Comparison of ENCODE assay signal across 9 cellular contexts in the genomic region with DNA sequence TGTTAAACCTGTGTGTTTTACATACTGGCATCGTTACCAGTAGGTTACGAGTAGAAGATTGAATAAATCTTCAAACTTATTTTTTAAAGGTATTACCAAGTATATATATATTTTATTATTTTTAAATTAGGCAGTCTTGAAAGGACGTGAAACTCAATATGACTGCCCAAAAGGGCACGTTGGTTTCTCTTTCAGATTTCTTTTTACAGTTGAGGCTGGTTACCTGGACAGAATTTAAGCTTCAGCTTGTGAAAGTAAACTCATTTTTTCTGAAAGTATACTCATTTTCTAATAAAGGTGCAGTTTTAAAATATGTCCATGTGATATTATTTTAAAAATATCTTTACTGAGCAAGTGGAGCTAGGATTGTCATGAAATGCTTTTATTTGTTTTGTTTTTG. TPM values are rescaled to one million over a fixed set of nuclear protein-coding genes. Genes with fewer than 3 reads are reported as not detected.
DNase-seq lines count a peak whose midpoint lies in the region; ATAC-seq, FAIRE-seq and TF ChIP-seq lines count a peak whose summit lies in the region.
"Had no signal": no experiment of that assay in that cellular context is flagged by ENCODE, and none has a peak within 500 bp of the region (broad histone marks: within the 10 kb centered on the region; RNA-seq: fewer than 3 reads in every experiment).

No MANE protein-coding gene starts in this region.

- H3K4me3 ChIP-seq in GM12878: peak overlapping the region; percentile 73
- peak overlapping the region; percentile 88 for H3K4me3 ChIP-seq in lower lobe of right lung
- peak overlapping the region; percentile 80 for H3K4me3 ChIP-seq in upper lobe of right lung

- peaks cover 8% of the 10 kb centered on the region for H3K36me3 Mint-ChIP-seq in activated naive CD4-positive, alpha-beta T cell treated with anti-CD3 and anti-CD28 coated beads, Interleukin-2, amount 50 U/mL, for 24 hours

- intact Hi-C loops in GM12878 (cut with micrococcal nuclease; ENCODE audit: unreplicated experiment) (no loop called here), lower lobe of right lung (cut with DNase I) (no loop called here), upper lobe of right lung (cut with DNase I) (no loop called here)

- no peak for TF ChIP-seq RAD21 in GM12878 (IDR thresholded peaks at IDR 0.05; ENCODE audit: insufficient read depth, low read depth, low read length)

- RAD21 ChIA-PET in GM12878 (lab: Charles Lee; ENCODE audit: unreplicated experiment): interaction anchor here (1.0 to 4.0 kb wide), 4 partner anchors 17 to 800 kb away, joined by 3 to 26 read pairs (median 3); a partner anchor contains a TSS

- CTCF ChIA-PET in GM12878 (lab: Yijun Ruan, JAX): interaction anchor here (0.8 to 4.9 kb wide), 4 partner anchors 15 to 506 kb away, joined by 3 to 39 read pairs (median 6); a partner anchor contains a TSS

- POLR2A ChIA-PET in GM12878 (lab: Charles Lee): interaction anchor here (0.5 to 2.4 kb wide), 2 partner anchors 48 to 65 kb away, joined by 3 to 7 read pairs; a partner anchor contains a TSS

- 0% methylated on average over 4 of the region's 4 CpGs for WGBS in GM12878 (ENCODE audit: insufficient coverage, insufficient replicate concordance, low lambda C conversion rate, missing lambda C conversion rate)

- no peaks in the 10 kb centered on the region for H3K27me3 Mint-ChIP-seq in activated naive CD4-positive, alpha-beta T cell treated with anti-CD3 and anti-CD28 coated beads, Interleukin-2, amount 50 U/mL, for 24 hours

- H2AFZ ChIP-seq in GM12878 (ENCODE audit: control insufficient read depth, low read depth, low read length): no peak overlapping the region

- H3K27ac Mint-ChIP-seq in activated naive CD4-positive, alpha-beta T cell treated with anti-CD3 and anti-CD28 coated beads, Interleukin-2, amount 50 U/mL, for 24 hours: peak overlapping the region; percentile 95

- H3K36me3 ChIP-seq in GM12878 (ENCODE audit: control insufficient read depth in 2 of 2, insufficient read depth in 2 of 2, low read length in 1 of 2) (0 out of 4 replicates have a peak, but pooled peaks cover 0 to 6% of the 10 kb centered on the region in 2 experiments), lower lobe of right lung (peaks cover 21% of the 10 kb centered on the region), upper lobe of right lung (peaks cover 16% of the 10 kb centered on the region)

- ATAC-seq in GM12878 (no peak), lower lobe of right lung (no peak), upper lobe of right lung (no peak)

- in situ Hi-C loops in GM12878 (cut with MboI): no loop called here

- no TSS peak for BruUV-seq in GM12878 (replicated peaks; lab: Mats Ljungman, UMichigan)

- peaks cover 66% of the 10 kb centered on the region for H3K79me2 ChIP-seq in GM12878 (ENCODE audit: control insufficient read depth, insufficient read depth, low read length)

- H3K4me1 ChIP-seq in GM12878 (ENCODE audit: control insufficient read depth, insufficient read depth, low read length) (peaks cover 15% of the 10 kb centered on the region), lower lobe of right lung (peaks cover 42% of the 10 kb centered on the region), upper lobe of right lung (peaks cover 35% of the 10 kb centered on the region)

- H4K20me1 ChIP-seq in GM12878 (ENCODE audit: control insufficient read depth, insufficient read depth): no peaks in the 10 kb centered on the region; the same call in 1 of the 2 replicates

- DNase-seq in activated naive CD4-positive, alpha-beta T cell treated with Interleukin-2 at 50 U/mL for 16 hours: no peak
- no peak for DNase-seq in GM12878 (ENCODE audit: low read depth, low spot score)
- no peak for DNase-seq in lower lobe of right lung
- DNase-seq in upper lobe of right lung: no peak
- DNase-seq in NCI-H2227 treated with DMSO at 0.1 percent for 48 hours (lab: John Stamatoyannopoulos, UW): no peak
- DNase-seq in NK-92 (lab: John Stamatoyannopoulos, UW; ENCODE audit: unreplicated experiment): no peak
- no peak for DNase-seq in SKM-1 (lab: John Stamatoyannopoulos, UW; ENCODE audit: unreplicated experiment)
- DNase-seq: effector CD8-positive, alpha-beta T cell had no signal

- H3K4me3 Mint-ChIP-seq in activated naive CD4-positive, alpha-beta T cell treated with anti-CD3 and anti-CD28 coated beads, Interleukin-2, amount 50 U/mL, for 24 hours: peak overlapping the region; percentile 98

- no peak for TF ChIP-seq CTCF in GM12878 (IDR thresholded peaks at IDR 0.05 in 2 of 3, conservative IDR thresholded peaks at IDR 0.05 in 1 of 3; ENCODE audit: control insufficient read depth in 2 of 3, extremely low read depth in 1 of 3, insufficient read depth in 1 of 3, low read depth in 3 of 3, low read length in 3 of 3)
- no peak for TF ChIP-seq CTCF in lower lobe of right lung (IDR thresholded peaks at IDR 0.05)
- no peak for TF ChIP-seq CTCF in upper lobe of right lung (IDR thresholded peaks at IDR 0.05)

- H3K4me2 ChIP-seq in GM12878 (ENCODE audit: control insufficient read depth, insufficient read depth): peak overlapping the region; percentile 96

- no peak for TF ChIP-seq POLR2A in GM12878 (IDR thresholded peaks at IDR 0.05; ENCODE audit: low read depth, low read length)

- no peaks in the 10 kb centered on the region for H3K27me3 ChIP-seq in GM12878 (replicated peaks in 1 of 2; ENCODE audit: control insufficient read depth in 2 of 2, insufficient read depth in 2 of 2, low read length in 1 of 2)
- H3K27me3 ChIP-seq in lower lobe of right lung (ENCODE audit: low read depth): no peaks in the 10 kb centered on the region
- no peaks in the 10 kb centered on the region for H3K27me3 ChIP-seq in upper lobe of right lung

- H3K9ac ChIP-seq in GM12878 (ENCODE audit: control insufficient read depth, insufficient read depth, low read length): peak overlapping the region; percentile 77

- no peaks in the 10 kb centered on the region for H3K9me3 ChIP-seq in GM12878 (replicated peaks; ENCODE audit: control insufficient read depth, insufficient read depth, low read length)
- no peaks in the 10 kb centered on the region for H3K9me3 ChIP-seq in lower lobe of right lung
- H3K9me3 ChIP-seq in upper lobe of right lung: no peaks in the 10 kb centered on the region

- peaks cover 22% of the 10 kb centered on the region for H3K4me1 Mint-ChIP-seq in activated naive CD4-positive, alpha-beta T cell treated with anti-CD3 and anti-CD28 coated beads, Interleukin-2, amount 50 U/mL, for 24 hours

- SMC1A ChIA-PET in GM12878 (lab: Charles Lee; ENCODE audit: uncharacterized antibody, unreplicated experiment): interaction anchor here (1.0 to 3.7 kb wide), 8 partner anchors 24 to 823 kb away, joined by 3 to 28 read pairs (median 3); a partner anchor contains a TSS

- H3K27ac ChIP-seq in GM12878 (ENCODE audit: control insufficient read depth, insufficient read depth): peak overlapping the region; percentile 84
- peak overlapping the region; percentile 100 for H3K27ac ChIP-seq in lower lobe of right lung
- H3K27ac ChIP-seq in upper lobe of right lung: peak overlapping the region; percentile 99

- no peaks in the 10 kb centered on the region for H3K9me3 Mint-ChIP-seq in activated naive CD4-positive, alpha-beta T cell treated with anti-CD3 and anti-CD28 coated beads, Interleukin-2, amount 50 U/mL, for 24 hours

- no peak for FAIRE-seq in GM12878 (lab: Jason Lieb, UNC)

- TF ChIP-seq EP300 in GM12878 (IDR thresholded peaks at IDR 0.05; ENCODE audit: borderline replicate concordance in 1 of 2, control insufficient read depth in 1 of 2, low read depth in 2 of 2, low read length in 2 of 2): no peak

TF ChIP-seq in GM12878, 131 proteins besides CTCF, POLR2A, EP300 and RAD21 (continues in another document):
- no peak for TF ChIP-seq KLF5 (IDR thresholded peaks at IDR 0.05; ENCODE audit: partially characterized antibody)
- TF ChIP-seq SIN3A (IDR thresholded peaks at IDR 0.05; ENCODE audit: low read depth, low read length): peak; percentile 43; the same call in 1 of the 2 replicates

RNA-seq across cellular contexts. Expression of a gene that starts 1.7 kb away (rescaled TPM):
- 136 and 143 TPM in 2 replicates for total RNA-seq in GM12878 (2013; cell fraction: nucleolus; rRNA removed)
- total RNA-seq in GM12878 (2014; rRNA removed) (108 and 129 TPM in 2 replicates), GM12878 (2014; rRNA removed; fragmentation: Illumina TruSeq; extraction: Trizol) (105 and 112 TPM in 2 replicates), GM12878 (2021) (86.3 and 90.5 TPM in 2 replicates), lower lobe of right lung (93.2 TPM), upper lobe of right lung (96.4 TPM)
- 74.2 TPM for polyA plus RNA-seq in GM12878 (2011; ENCODE audit: low read depth)
- polyA plus RNA-seq in GM12878 (2011; rRNA removed) (184 and 192 TPM in 2 replicates), GM12878 (2014; fragmentation: Illumina TruSeq; extraction: Trizol) (144 and 172 TPM in 2 replicates), GM12878 (2014; fragmentation: Nextera tagmentation; extraction: Ambion mirVana) (10 to 100 TPM; 37.3 to 48.4 TPM), GM12878 (2014; rRNA removed) (97.2 and 105 TPM in 2 replicates), GM12878 (2016; fragmentation: Nextera tagmentation; extraction: Ambion mirVana) (100 to 1,000 TPM; 120 to 129 TPM)
- 158 and 179 TPM in 2 replicates for polyA plus RNA-seq in GM12878 (2011; cell fraction: cytosol; rRNA removed)
- 88.7 and 99.4 TPM in 2 replicates for polyA plus RNA-seq in GM12878 (2011; cell fraction: nucleus; rRNA removed)
- polyA plus RNA-seq in GM12878 (2012): 86.8 and 88.2 TPM in 2 replicates
- polyA minus RNA-seq in GM12878 (2011; rRNA and poly(A)+ RNA removed): 169 and 210 TPM in 2 replicates
- 39.2 and 52.5 TPM in 2 replicates for polyA minus RNA-seq in GM12878 (2011; cell fraction: cytosol; rRNA and poly(A)+ RNA removed)
- polyA minus RNA-seq in GM12878 (2011; cell fraction: nucleus; rRNA and poly(A)+ RNA removed): 38.6 and 51.7 TPM in 2 replicates

RNA-seq across cellular contexts. Expression of a gene that starts 12.0 kb away (rescaled TPM):
- total RNA-seq in GM12878 (2013; cell fraction: nucleolus; rRNA removed): not detected in 2 replicates
- total RNA-seq in GM12878 (2014; rRNA removed): 0.11 TPM in 1 of 2 replicates, not detected in the other
- total RNA-seq in GM12878 (2014; rRNA removed; fragmentation: Illumina TruSeq; extraction: Trizol): not detected in 2 replicates
- not detected in 2 replicates for total RNA-seq in GM12878 (2021)
- polyA plus RNA-seq in GM12878 (2011; ENCODE audit: low read depth): not detected
- polyA plus RNA-seq in GM12878 (2011; rRNA removed): 0.04 TPM in 1 of 2 replicates, not detected in the other
- polyA plus RNA-seq in GM12878 (2011; cell fraction: cytosol; rRNA removed): not detected in 2 replicates
- polyA plus RNA-seq in GM12878 (2011; cell fraction: nucleus; rRNA removed): not detected in 2 replicates
- not detected in 2 replicates for polyA plus RNA-seq in GM12878 (2012)
- polyA plus RNA-seq in GM12878 (2014; fragmentation: Illumina TruSeq; extraction: Trizol): not detected in 2 replicates
- polyA plus RNA-seq in GM12878 (2014; fragmentation: Nextera tagmentation; extraction: Ambion mirVana): under 1 TPM in 1 of 2 experiments, not detected in 1; 0.35 TPM
- polyA plus RNA-seq in GM12878 (2014; rRNA removed): not detected in 2 replicates
- polyA plus RNA-seq in GM12878 (2016; fragmentation: Nextera tagmentation; extraction: Ambion mirVana): not detected
- polyA minus RNA-seq in GM12878 (2011; rRNA and poly(A)+ RNA removed): not detected in 2 replicates
- not detected in 2 replicates for polyA minus RNA-seq in GM12878 (2011; cell fraction: cytosol; rRNA and poly(A)+ RNA removed)
- not detected in 2 replicates for polyA minus RNA-seq in GM12878 (2011; cell fraction: nucleus; rRNA and poly(A)+ RNA removed)
- not detected for total RNA-seq in lower lobe of right lung
- total RNA-seq in upper lobe of right lung: not detected
